Comparison of ENCODE assay signal across 19 cellular contexts in genomic region chr10:77827383-77827782, GRCh38.
DNase-seq lines count a peak whose midpoint lies in the region; ATAC-seq and TF ChIP-seq lines count a peak whose summit lies in the region.
"Had no signal": no experiment of that assay in that cellular context is flagged by ENCODE, and none has a peak within 500 bp of the region (broad histone marks: within the 10 kb centered on the region; RNA-seq: fewer than 3 reads in every experiment).

No MANE protein-coding gene starts in this region.

- no peak overlapping the region for H3K4me3 Mint-ChIP-seq in GM23338
- H3K4me3 Mint-ChIP-seq: B cell; CD4-positive, CD25-positive, alpha-beta regulatory T cell; H9 had no signal

- H3F3A ChIP-seq in GM23338 (replicated peaks; ENCODE audit: low read depth) = no peaks in the 10 kb centered on the region

- DNase-seq in COLO829 (ENCODE audit: low spot score) = peak; percentile 1
- DNase-seq in GM23338 (ENCODE audit: low spot score) = no peak
- DNase-seq in SK-MEL-5 (ENCODE audit: low read depth, low spot score) = peak; percentile 6
- DNase-seq in fibroblast of gingiva (ENCODE audit: low read depth) = peak; percentile 30
- no peak for DNase-seq in foreskin keratinocyte
- no peak for DNase-seq in medulla oblongata (ENCODE audit: extremely low spot score)
- no peak for DNase-seq in amniotic stem cell (lab: John Stamatoyannopoulos, UW)
- DNase-seq: CD4-positive, CD25-positive, alpha-beta regulatory T cell; DMS79; H9; NCI-H1436 treated with DMSO at 0.1 percent for 48 hours; NCI-H2081 treated with DMSO at 0.1 percent for 48 hours; NCI-H2227 treated with DMSO at 0.1 percent for 48 hours; NCI-H524 treated with DMSO at 0.1 percent for 48 hours; Peyer's patch; Right ventricle myocardium superior; SK-N-SH had no signal

- H4K20me1 ChIP-seq in GM23338 (replicated peaks; ENCODE audit: insufficient read depth) = no peaks in the 10 kb centered on the region

- H3K27me3 ChIP-seq in GM23338 (ENCODE audit: insufficient read depth) (no peaks in the 10 kb centered on the region), foreskin keratinocyte (no peaks in the 10 kb centered on the region)
- H3K27me3 ChIP-seq: Peyer's patch had no signal

- peaks cover 10% of the 10 kb centered on the region for H3K27me3 Mint-ChIP-seq in GM23338 (ENCODE audit: insufficient read depth, low read depth, poor library complexity)
- H3K27me3 Mint-ChIP-seq: B cell; CD4-positive, CD25-positive, alpha-beta regulatory T cell had no signal

- in situ Hi-C loops in SK-MEL-5 (cut with HindIII; ENCODE audit: low pct_unique_long_range_greater_than_20kb, low sequenced_read_pairs) = no loop called here

- H3K36me3 Mint-ChIP-seq in GM23338 (ENCODE audit: low read depth) = peaks cover 57% of the 10 kb centered on the region
- H3K36me3 Mint-ChIP-seq: CD4-positive, CD25-positive, alpha-beta regulatory T cell had no signal

- TF ChIP-seq CTCF in GM23338 (conservative IDR thresholded peaks at IDR 0.05; ENCODE audit: low read depth in 2 of 2) (no peak), foreskin keratinocyte (conservative IDR thresholded peaks at IDR 0.05) (no peak)

- no peak for ATAC-seq in GM23338
- ATAC-seq in foreskin keratinocyte = no peak

- H3K9me3 Mint-ChIP-seq in GM23338 = no peaks in the 10 kb centered on the region
- H3K9me3 Mint-ChIP-seq: CD4-positive, CD25-positive, alpha-beta regulatory T cell; H9 had no signal

- H3K36me3 ChIP-seq in GM23338 (ENCODE audit: insufficient read depth) = peaks cover 10% of the 10 kb centered on the region; the same call in 1 of the 2 replicates

- peak overlapping the region; percentile 83 for H3K27ac Mint-ChIP-seq in GM23338
- H3K27ac Mint-ChIP-seq: B cell; CD4-positive, CD25-positive, alpha-beta regulatory T cell had no signal

- H3K4me1 ChIP-seq in GM23338 (ENCODE audit: insufficient read depth) = no peaks in the 10 kb centered on the region
- H3K4me1 ChIP-seq in foreskin keratinocyte = no peaks in the 10 kb centered on the region
- H3K4me1 ChIP-seq: Peyer's patch had no signal

- no peak overlapping the region for H3K4me3 ChIP-seq in GM23338
- H3K4me3 ChIP-seq: Peyer's patch had no signal

- H3K27ac ChIP-seq in GM23338 (ENCODE audit: low read depth) (no peak overlapping the region), foreskin keratinocyte (no peak overlapping the region)
- H3K27ac ChIP-seq: HL-60, Peyer's patch had no signal

- H2AFZ ChIP-seq in GM23338 = no peak overlapping the region

- peaks cover 2% of the 10 kb centered on the region; the same call in 2 of the 3 replicates for H3K4me1 Mint-ChIP-seq in GM23338
- H3K4me1 Mint-ChIP-seq: B cell had no signal

- no peak overlapping the region for H3K4me2 ChIP-seq in GM23338
- H3K4me2 ChIP-seq: SK-N-SH had no signal

- H3K79me2 ChIP-seq in GM23338 (replicated peaks; ENCODE audit: insufficient read depth) = no peaks in the 10 kb centered on the region

- H3K9me2 ChIP-seq in GM23338 (ENCODE audit: insufficient read depth) = no peaks in the 10 kb centered on the region
- H3K9me2 ChIP-seq: SK-N-SH had no signal

TF ChIP-seq in GM23338, 12 proteins besides CTCF, POLR2A, EP300 and RAD21:
- no peak for TF ChIP-seq ZNF114 (CRISPR knock-in tag; IDR thresholded peaks at IDR 0.05)
- TF ChIP-seq ETS1 (IDR thresholded peaks at IDR 0.05) = no peak
- no peak for TF ChIP-seq POLR2AphosphoS5 (IDR thresholded peaks at IDR 0.05; ENCODE audit: low read depth)

Comparison
In these comparisons a context has a peak if more than half of its experiments do, and no peak if none do; other contexts are left out.
1. DNase-seq: peak in COLO829 (single experiment), SK-MEL-5 (single experiment) and fibroblast of gingiva (single experiment); none in GM23338 (single experiment), foreskin keratinocyte (0 of 2), medulla oblongata (single experiment) and amniotic stem cell (single experiment).